2 cellular contexts compared by ENCODE assay signal in genomic region chr1:99850458-99850974, GRCh38.
TF ChIP-seq lines count a peak whose summit lies in the region.

No MANE protein-coding gene starts in this region.

TF ChIP-seq in IMR-90, 13 proteins besides CTCF, POLR2A, EP300 and RAD21:
- no peak for TF ChIP-seq RFX5 (IDR thresholded peaks at IDR 0.05; ENCODE audit: low read depth, low read length)
- TF ChIP-seq SMC3 (IDR thresholded peaks at IDR 0.05; ENCODE audit: low read depth, low read length), result no peak
- TF ChIP-seq RCOR1 (IDR thresholded peaks at IDR 0.05; ENCODE audit: insufficient replicate concordance, low read length), result no peak
- no peak for TF ChIP-seq CHD1 (IDR thresholded peaks at IDR 0.05; ENCODE audit: low read depth, low read length)
- no peak for TF ChIP-seq MAFK (IDR thresholded peaks at IDR 0.05; ENCODE audit: low read depth, low read length)
- no peak for TF ChIP-seq MAZ (IDR thresholded peaks at IDR 0.05; ENCODE audit: borderline replicate concordance, low read depth, low read length)

TF ChIP-seq in K562, 482 proteins besides CTCF, POLR2A, EP300 and RAD21 (continues in another document):
- TF ChIP-seq ZNF282 (CRISPR knock-in tag; IDR thresholded peaks at IDR 0.05) (no peak), SPI1 (IDR thresholded peaks at IDR 0.05; ENCODE audit: borderline replicate concordance, low read depth, low read length) (0 out of 2 replicates have a peak, but pooled peaks have one; percentile 35), SUPT5H (IDR thresholded peaks at IDR 0.05) (no peak), CHD1 (IDR thresholded peaks at IDR 0.05; ENCODE audit: low read length) (no peak), ZNF444 (CRISPR knock-in tag; IDR thresholded peaks at IDR 0.05) (no peak), IFI16 (CRISPR knock-in tag; IDR thresholded peaks at IDR 0.05) (no peak), KHSRP (IDR thresholded peaks at IDR 0.05) (no peak), SMARCC2 (IDR thresholded peaks at IDR 0.05; ENCODE audit: low read depth) (peak; percentile 48; the same call in 1 of the 2 replicates), SMARCE1 (IDR thresholded peaks at IDR 0.05) (0 out of 2 replicates have a peak, but pooled peaks have one; percentile 46), ZNF699 (CRISPR knock-in tag; IDR thresholded peaks at IDR 0.05; ENCODE audit: insufficient replicate concordance) (no peak), HINFP (tag; conservative IDR thresholded peaks at IDR 0.05; ENCODE audit: low read depth) (no peak), MLLT1 (IDR thresholded peaks at IDR 0.05) (no peak), ZFX (CRISPR knock-in tag; IDR thresholded peaks at IDR 0.05) (no peak), MTA2 (IDR thresholded peaks at IDR 0.05; ENCODE audit: low read depth) (0 out of 2 replicates have a peak, but pooled peaks have one; percentile 2), HMG20B (CRISPR knock-in tag; IDR thresholded peaks at IDR 0.05) (no peak), TCF7L2 (IDR thresholded peaks at IDR 0.05; ENCODE audit: low read depth, low read length) (no peak), CTCFL (IDR thresholded peaks at IDR 0.05; ENCODE audit: borderline replicate concordance, insufficient read depth, low read depth, low read length, poor library complexity, severe bottlenecking) (no peak), NKRF (IDR thresholded peaks at IDR 0.05; ENCODE audit: borderline replicate concordance) (no peak), ZC3H8 (IDR thresholded peaks at IDR 0.05) (no peak), ATF6 (CRISPR knock-in tag; IDR thresholded peaks at IDR 0.05) (0 out of 2 replicates have a peak, but pooled peaks have one; percentile 2), NR2F6 (CRISPR knock-in tag; IDR thresholded peaks at IDR 0.05) (no peak), NFATC3 (IDR thresholded peaks at IDR 0.05) (no peak), SRF (CRISPR knock-in tag; IDR thresholded peaks at IDR 0.05) (0 out of 4 replicates have a peak, but pooled peaks of 1 of the 2 experiments have one; percentile 23), THRB (CRISPR knock-in tag; conservative IDR thresholded peaks at IDR 0.05) (no peak), ARID1B (IDR thresholded peaks at IDR 0.05) (peak; percentile 44; the same call in 1 of the 2 replicates), RFX7 (CRISPR knock-in tag; IDR thresholded peaks at IDR 0.05) (no peak), RNF219 (CRISPR knock-in tag; IDR thresholded peaks at IDR 0.05) (no peak), FOXJ3 (CRISPR knock-in tag; IDR thresholded peaks at IDR 0.05) (no peak), NR3C1 (CRISPR knock-in tag; IDR thresholded peaks at IDR 0.05) (no peak), BCLAF1 (IDR thresholded peaks at IDR 0.05; ENCODE audit: borderline replicate concordance in 1 of 2, control insufficient read depth in 1 of 2, low read depth in 2 of 2, low read length in 1 of 2) (no peak), GABPB1 (CRISPR knock-in tag; IDR thresholded peaks at IDR 0.05) (no peak), ZBTB33 (CRISPR knock-in tag; IDR thresholded peaks at IDR 0.05) (0 out of 2 replicates have a peak, but pooled peaks have one; percentile 24), TCF3 (CRISPR knock-in tag; IDR thresholded peaks at IDR 0.05) (peak; percentile 13; the same call in 1 of the 2 replicates), C11orf30 (IDR thresholded peaks at IDR 0.05; ENCODE audit: low read depth) (no peak), CBX5 (IDR thresholded peaks at IDR 0.05; ENCODE audit: borderline replicate concordance, low read depth) (no peak), OTX1 (CRISPR knock-in tag; IDR thresholded peaks at IDR 0.05) (no peak), CBX3 (IDR thresholded peaks at IDR 0.05; ENCODE audit: borderline replicate concordance in 1 of 2, low read length in 2 of 2) (no peak), LCOR (CRISPR knock-in tag; IDR thresholded peaks at IDR 0.05) (peak; percentile 11; the same call in 1 of the 2 replicates), FOXJ2 (tag; IDR thresholded peaks at IDR 0.05) (no peak), ARID3B (CRISPR knock-in tag; IDR thresholded peaks at IDR 0.05; ENCODE audit: borderline replicate concordance) (no peak), ZNF644 (tag; IDR thresholded peaks at IDR 0.05; ENCODE audit: low read depth) (no peak), HDAC2 (IDR thresholded peaks at IDR 0.05) (0 out of 2 replicates have a peak, but pooled peaks have one; percentile 9)
